In the genomic region with DNA sequence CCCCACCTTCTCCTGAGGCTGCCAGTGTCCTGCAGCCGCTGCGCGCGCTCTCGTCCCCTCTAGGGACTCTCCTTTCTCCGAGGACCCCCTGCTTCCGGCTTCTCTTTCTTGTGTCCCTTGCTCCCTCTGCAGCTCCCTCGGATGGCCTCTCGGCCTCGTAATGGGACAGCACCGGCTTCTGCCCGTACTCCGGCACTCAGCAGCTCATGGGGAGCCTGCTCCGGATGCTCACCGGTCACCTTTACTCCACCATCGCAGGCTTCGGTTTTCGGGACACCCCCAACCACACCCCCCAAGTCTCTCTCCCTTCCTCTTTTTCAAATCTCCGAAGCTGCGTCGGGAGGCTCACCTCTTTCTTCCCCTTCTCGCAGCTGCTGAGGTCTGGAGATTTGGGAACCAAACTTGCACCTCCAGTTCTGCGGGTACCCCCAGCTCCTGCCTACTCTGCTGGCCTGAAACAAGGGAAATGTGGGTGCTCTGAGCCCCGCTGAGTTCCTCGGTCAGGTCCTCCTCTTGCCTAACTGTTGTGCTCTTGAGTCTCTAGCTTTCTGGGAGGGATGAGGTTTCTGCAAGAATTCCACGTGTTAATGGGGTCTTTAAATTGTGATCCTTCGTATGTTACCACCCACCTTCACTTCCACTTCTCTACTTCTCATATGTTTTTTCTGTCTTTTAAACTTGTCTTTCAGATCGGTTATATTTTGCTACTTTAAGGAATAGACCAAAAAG, we compare ENCODE assay signal across 8 cellular contexts. TPM values are rescaled to one million over a fixed set of nuclear protein-coding genes. Genes with fewer than 3 reads are reported as not detected.
DNase-seq lines count a peak whose midpoint lies in the region; ATAC-seq and TF ChIP-seq lines count a peak whose summit lies in the region.

No MANE protein-coding gene starts in this region.

- peak overlapping the region; percentile 68 for H3K9ac ChIP-seq in HUES64 (ENCODE audit: low read depth, low read length)

- peaks cover 19% of the 10 kb centered on the region for H3K4me1 ChIP-seq in HUES64 (ENCODE audit: insufficient read depth, low read length)

- no peaks in the 10 kb centered on the region for H3K9me3 ChIP-seq in HUES64 (ENCODE audit: insufficient read depth, low read depth, low read length)

- under 1% methylated on average over 27 of the region's 28 CpGs for WGBS in HUES64

- no peak for TF ChIP-seq CTCF in C4-2B (conservative IDR thresholded peaks at IDR 0.05)

- H3K27me3 ChIP-seq in HUES64 (ENCODE audit: insufficient read depth, low read length), result no peaks in the 10 kb centered on the region

- DNase-seq in T-helper 2 cell, result peak in 3 of 5 experiments; percentile 9 to 49 (median 29)
- peak; percentile 34 for DNase-seq in central memory CD4-positive, alpha-beta T cell
- DNase-seq in left kidney (ENCODE audit: low read depth, low spot score), result peak; percentile 86
- peak; percentile 15 to 32 for DNase-seq in stimulated activated CD8-positive, alpha-beta memory T cell treated with anti-CD3 and anti-CD28 coated beads, Interleukin-15, amount 100 ng/mL, for 48 hours (ENCODE audit: low read depth in 2 of 2)
- DNase-seq in COLO829 (ENCODE audit: low spot score), result no peak

- H3K4me3 ChIP-seq in HUES64 (ENCODE audit: low read length), result peak overlapping the region; percentile 76

- H3K27ac ChIP-seq in C4-2B (peak overlapping the region; percentile 77), HUES64 (ENCODE audit: low read depth, low read length) (no peak overlapping the region; the same call in 1 of the 2 replicates)

- H3K36me3 ChIP-seq in HUES64 (ENCODE audit: insufficient read depth, low read length), result peaks cover 6% of the 10 kb centered on the region

- peak; percentile 16 for ATAC-seq in GM19455 (IDR thresholded peaks at IDR 0.05; ENCODE audit: unreplicated experiment)

RNA-seq across cellular contexts. Expression of a gene that starts 0.9 kb away (rescaled TPM):
- polyA plus RNA-seq in HUES64 (2013, experiment 1 of 2), result 6.4 TPM
- polyA plus RNA-seq in HUES64 (2013, experiment 2 of 2), result 5.9 TPM
